ENCODE assay signal across 3 cellular contexts in the genomic region with DNA sequence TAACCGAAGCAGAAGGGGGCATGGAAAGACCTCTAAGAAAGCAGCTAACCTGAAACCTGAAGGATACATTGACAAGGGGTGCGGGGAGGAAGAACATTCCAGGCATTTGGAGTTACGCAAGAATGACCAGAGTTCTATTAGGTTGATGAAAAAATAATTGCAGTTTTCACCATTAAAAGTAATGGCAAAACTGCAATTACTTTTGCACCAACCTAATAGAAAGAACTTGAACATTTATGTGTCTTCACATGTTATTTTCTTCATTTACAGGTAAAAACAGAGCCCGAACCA.
TF ChIP-seq lines count a peak whose summit lies in the region.

No MANE protein-coding gene starts in this region.

TF ChIP-seq in IMR-90, 13 proteins besides CTCF, POLR2A, EP300 and RAD21:
- peak; percentile 44; the same call in 1 of the 2 replicates for TF ChIP-seq CEBPB (IDR thresholded peaks at IDR 0.05; ENCODE audit: low read depth, low read length)
- TF ChIP-seq MAFK (IDR thresholded peaks at IDR 0.05; ENCODE audit: low read depth, low read length), result no peak
- TF ChIP-seq, protein P1, sequence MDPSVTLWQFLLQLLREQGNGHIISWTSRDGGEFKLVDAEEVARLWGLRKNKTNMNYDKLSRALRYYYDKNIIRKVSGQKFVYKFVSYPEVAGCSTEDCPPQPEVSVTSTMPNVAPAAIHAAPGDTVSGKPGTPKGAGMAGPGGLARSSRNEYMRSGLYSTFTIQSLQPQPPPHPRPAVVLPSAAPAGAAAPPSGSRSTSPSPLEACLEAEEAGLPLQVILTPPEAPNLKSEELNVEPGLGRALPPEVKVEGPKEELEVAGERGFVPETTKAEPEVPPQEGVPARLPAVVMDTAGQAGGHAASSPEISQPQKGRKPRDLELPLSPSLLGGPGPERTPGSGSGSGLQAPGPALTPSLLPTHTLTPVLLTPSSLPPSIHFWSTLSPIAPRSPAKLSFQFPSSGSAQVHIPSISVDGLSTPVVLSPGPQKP (IDR thresholded peaks at IDR 0.05; ENCODE audit: borderline replicate concordance, low read depth, low read length), result no peak
TF ChIP-seq in IMR-90: peak in this region for 1.

TF ChIP-seq in Ishikawa, 13 proteins besides CTCF, POLR2A, EP300 and RAD21:
- TF ChIP-seq NFIC (IDR thresholded peaks at IDR 0.05) (no peak), ZBTB7A (IDR thresholded peaks at IDR 0.05; ENCODE audit: low read depth) (no peak), CEBPB (IDR thresholded peaks at IDR 0.05) (peak; percentile 20; the same call in 1 of the 2 replicates)

TF ChIP-seq in H1, 55 proteins besides CTCF, POLR2A, EP300 and RAD21:
- TF ChIP-seq, protein P2, sequence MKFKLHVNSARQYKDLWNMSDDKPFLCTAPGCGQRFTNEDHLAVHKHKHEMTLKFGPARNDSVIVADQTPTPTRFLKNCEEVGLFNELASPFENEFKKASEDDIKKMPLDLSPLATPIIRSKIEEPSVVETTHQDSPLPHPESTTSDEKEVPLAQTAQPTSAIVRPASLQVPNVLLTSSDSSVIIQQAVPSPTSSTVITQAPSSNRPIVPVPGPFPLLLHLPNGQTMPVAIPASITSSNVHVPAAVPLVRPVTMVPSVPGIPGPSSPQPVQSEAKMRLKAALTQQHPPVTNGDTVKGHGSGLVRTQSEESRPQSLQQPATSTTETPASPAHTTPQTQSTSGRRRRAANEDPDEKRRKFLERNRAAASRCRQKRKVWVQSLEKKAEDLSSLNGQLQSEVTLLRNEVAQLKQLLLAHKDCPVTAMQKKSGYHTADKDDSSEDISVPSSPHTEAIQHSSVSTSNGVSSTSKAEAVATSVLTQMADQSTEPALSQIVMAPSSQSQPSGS (IDR thresholded peaks at IDR 0.05; ENCODE audit: low read length), result no peak
- TF ChIP-seq CEBPB (IDR thresholded peaks at IDR 0.05; ENCODE audit: low read depth, low read length) (peak; percentile 77), SAP30 (IDR thresholded peaks at IDR 0.05; ENCODE audit: insufficient read depth, insufficient replicate concordance, low read length) (no peak), ASH2L (IDR thresholded peaks at IDR 0.05; ENCODE audit: low read length) (no peak)
TF ChIP-seq in H1: peak in this region for 1.
